3 cellular contexts compared by ENCODE assay signal in the genomic region with DNA sequence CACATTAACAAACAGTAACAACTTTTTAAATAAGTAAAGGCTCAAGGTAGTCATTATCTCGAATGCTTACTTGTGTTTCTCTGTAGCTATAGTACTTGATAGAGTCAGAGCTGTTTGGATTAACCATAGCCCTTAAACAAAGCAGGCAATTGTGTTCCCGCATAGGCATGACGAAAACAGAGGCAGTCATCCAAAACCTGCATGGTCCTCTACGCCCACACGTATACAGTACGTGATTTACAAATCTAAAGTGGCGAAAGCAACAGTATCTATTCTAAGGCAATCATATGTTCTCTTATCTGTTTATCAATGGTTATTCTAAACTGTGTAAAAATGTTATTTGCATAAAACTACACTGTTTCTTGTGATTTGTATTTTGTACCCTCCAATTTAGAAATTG.
TF ChIP-seq lines count a peak whose summit lies in the region.

No MANE protein-coding gene starts in this region.

TF ChIP-seq in K562, 482 proteins besides CTCF, POLR2A, EP300 and RAD21 (continued from another document and continues in another):
- TF ChIP-seq HMGN3 (IDR thresholded peaks at IDR 0.05; ENCODE audit: borderline replicate concordance, extremely low read depth, insufficient read length, low read depth, low read length) (no peak), ZKSCAN3 (CRISPR knock-in tag; IDR thresholded peaks at IDR 0.05) (no peak), ATF1 (CRISPR knock-in tag; IDR thresholded peaks at IDR 0.05) (no peak), ATF1 (tag; IDR thresholded peaks at IDR 0.05) (peak; percentile 62), RCOR1 (IDR thresholded peaks at IDR 0.05; ENCODE audit: borderline replicate concordance in 1 of 2, low read depth in 2 of 2, low read length in 2 of 2) (peak in 1 of 2 experiments; percentile 92; a peak in 3 of 4 replicates), ATF4 (CRISPR knock-in tag; IDR thresholded peaks at IDR 0.05) (no peak), PYGO2 (tag; IDR thresholded peaks at IDR 0.05) (no peak)

TF ChIP-seq in WTC11, 78 proteins besides CTCF, POLR2A, EP300 and RAD21 (continued from another document):
- TF ChIP-seq USF1 (CRISPR knock-in tag; IDR thresholded peaks at IDR 0.05): no peak

TF ChIP-seq in HEK293T, 16 proteins besides CTCF, POLR2A, EP300 and RAD21 (continued from another document):
- TF ChIP-seq PKNOX1 (IDR thresholded peaks at IDR 0.05) (no peak), BHLHE40 (IDR thresholded peaks at IDR 0.05; ENCODE audit: borderline replicate concordance) (no peak), ELF4 (IDR thresholded peaks at IDR 0.05) (no peak), HDGF (IDR thresholded peaks at IDR 0.05; ENCODE audit: borderline replicate concordance) (no peak), ZNF384 (IDR thresholded peaks at IDR 0.05) (no peak), NFRKB (IDR thresholded peaks at IDR 0.05) (no peak), SUZ12 (IDR thresholded peaks at IDR 0.05) (no peak), FOXK2 (IDR thresholded peaks at IDR 0.05) (no peak), TARDBP (IDR thresholded peaks at IDR 0.05) (no peak), ARNT (IDR thresholded peaks at IDR 0.05) (no peak), FOXM1 (IDR thresholded peaks at IDR 0.05; ENCODE audit: borderline replicate concordance) (no peak), LEF1 (IDR thresholded peaks at IDR 0.05; ENCODE audit: borderline replicate concordance) (no peak), FOXA1 (IDR thresholded peaks at IDR 0.05) (no peak), L3MBTL2 (conservative IDR thresholded peaks at IDR 0.05) (no peak), CTBP1 (IDR thresholded peaks at IDR 0.05; ENCODE audit: borderline replicate concordance) (no peak)
